In genomic region chr13:50731400-50731799, GRCh38 we compare ENCODE assay signal across 11 cellular contexts.
DNase-seq lines count a peak whose midpoint lies in the region; ATAC-seq and TF ChIP-seq lines count a peak whose summit lies in the region.
"Had no signal": no experiment of that assay in that cellular context is flagged by ENCODE, and none has a peak within 500 bp of the region (broad histone marks: within the 10 kb centered on the region; RNA-seq: fewer than 3 reads in every experiment).

No MANE protein-coding gene starts in this region.

- no peak for TF ChIP-seq CTCF in smooth muscle cell (IDR thresholded peaks at IDR 0.05; ENCODE audit: borderline replicate concordance, insufficient read depth, poor library complexity, severe bottlenecking)
- TF ChIP-seq CTCF in vagina (IDR thresholded peaks at IDR 0.05): no peak

- no peak overlapping the region for H3K4me2 ChIP-seq in smooth muscle cell

- H3K79me2 ChIP-seq in smooth muscle cell (ENCODE audit: low read depth): no peaks in the 10 kb centered on the region

- H3K27me3 ChIP-seq in smooth muscle cell (ENCODE audit: low read depth) (no peaks in the 10 kb centered on the region), vagina (no peaks in the 10 kb centered on the region)
- H3K27me3 ChIP-seq: pancreas had no signal

- no peaks in the 10 kb centered on the region for H3K4me1 ChIP-seq in smooth muscle cell (ENCODE audit: low read depth)
- H3K4me1 ChIP-seq in vagina: no peaks in the 10 kb centered on the region
- H3K4me1 ChIP-seq: pancreas had no signal

- TF ChIP-seq POLR2A in vagina (IDR thresholded peaks at IDR 0.05): no peak

- no peaks in the 10 kb centered on the region for H3K36me3 ChIP-seq in smooth muscle cell (ENCODE audit: low read depth)
- no peaks in the 10 kb centered on the region for H3K36me3 ChIP-seq in vagina
- H3K36me3 ChIP-seq: pancreas had no signal

- peak; percentile 92 for ATAC-seq in esophagus mucosa
- no peak for ATAC-seq in HG03025 (IDR thresholded peaks at IDR 0.05; ENCODE audit: low FRiP score, unreplicated experiment)
- ATAC-seq in HG03457 (IDR thresholded peaks at IDR 0.05; ENCODE audit: unreplicated experiment): no peak
- ATAC-seq: pancreas had no signal

- H4K20me1 ChIP-seq in smooth muscle cell (ENCODE audit: low read depth): no peaks in the 10 kb centered on the region

- no peaks in the 10 kb centered on the region for H3K9me3 ChIP-seq in smooth muscle cell (replicated peaks; ENCODE audit: low read depth)
- H3K9me3 ChIP-seq in vagina: no peaks in the 10 kb centered on the region
- H3K9me3 ChIP-seq: pancreas had no signal

- H2AFZ ChIP-seq in smooth muscle cell (ENCODE audit: low read depth): no peak overlapping the region

- peak overlapping the region; percentile 86 for H3K27ac ChIP-seq in smooth muscle cell (ENCODE audit: low read depth)
- no peak overlapping the region for H3K27ac ChIP-seq in vagina
- H3K27ac ChIP-seq: pancreas had no signal

- no peak overlapping the region for H3K4me3 ChIP-seq in smooth muscle cell
- H3K4me3 ChIP-seq in vagina: no peak overlapping the region
- H3K4me3 ChIP-seq: pancreas had no signal

- peak overlapping the region; percentile 63 for H3K9ac ChIP-seq in smooth muscle cell (ENCODE audit: low read depth)

- intact Hi-C loops in vagina (cut with DNase I): loop anchor here (5.0 kb wide), 1 partner anchor 1946 kb away; no protein-coding TSS in a partner anchor

- H3F3A ChIP-seq in smooth muscle cell (ENCODE audit: low read depth): no peaks in the 10 kb centered on the region

- DNase-seq in NOMO-1 treated with DMSO at 0.1 percent for 48 hours (lab: John Stamatoyannopoulos, UW; ENCODE audit: unreplicated experiment): peak; percentile 38
- no peak for DNase-seq in NOMO-1 treated with dmso at 0.1 percent for 144 hours (lab: John Stamatoyannopoulos, UW; ENCODE audit: unreplicated experiment)
- peak; percentile 71 for DNase-seq in NCI-H69 (lab: John Stamatoyannopoulos, UW)
- no peak for DNase-seq in smooth muscle cell (lab: John Stamatoyannopoulos, UW; ENCODE audit: unreplicated experiment)
- no peak for DNase-seq in vagina (ENCODE audit: extremely low spot score in 2 of 2)
- DNase-seq: ACHN, KG1, pancreas had no signal

Comparison
In these comparisons a context has a peak if more than half of its experiments do, and no peak if none do; other contexts are left out.
1. DNase-seq: peak in NOMO-1 treated with DMSO at 0.1 percent for 48 hours (single experiment) and NCI-H69 (single experiment); none in NOMO-1 treated with dmso at 0.1 percent for 144 hours (single experiment), smooth muscle cell (single experiment) and vagina (0 of 2).